Comparison of ENCODE assay signal across 1 cellular context in the genomic region with DNA sequence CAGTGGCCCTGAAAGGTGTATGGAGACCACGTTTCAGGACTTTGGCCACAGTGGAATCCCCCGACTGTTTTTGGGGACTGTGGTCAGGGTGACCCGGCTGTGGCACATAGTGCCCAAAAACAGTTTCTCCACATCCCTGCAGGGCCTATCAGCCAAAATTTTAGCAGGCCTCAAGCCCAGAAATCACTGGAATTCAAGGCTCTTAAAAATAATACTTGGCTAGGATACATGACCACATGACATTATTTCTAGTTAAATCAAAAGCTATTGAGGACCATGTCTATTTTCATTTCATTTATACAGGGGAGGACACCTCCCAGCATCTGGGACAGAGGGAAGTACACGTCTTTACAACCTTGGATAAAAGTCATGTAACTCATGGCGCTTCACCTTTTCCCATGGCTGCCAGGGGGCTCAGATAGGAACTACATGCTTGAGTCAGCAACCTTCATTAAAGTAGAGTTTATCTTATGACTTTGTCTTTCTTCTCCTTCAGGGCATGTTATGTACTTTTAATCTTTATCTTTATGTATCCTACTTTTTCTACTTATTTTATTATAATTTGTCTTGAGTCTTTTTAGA.
TF ChIP-seq lines count a peak whose summit lies in the region.

No MANE protein-coding gene starts in this region.

TF ChIP-seq in HepG2, 621 proteins besides CTCF, POLR2A, EP300 and RAD21 (continued from another document):
- no peak for TF ChIP-seq PAXIP1 (CRISPR knock-in tag; conservative IDR thresholded peaks at IDR 0.05)
